18 cellular contexts compared by ENCODE assay signal in the genomic region with DNA sequence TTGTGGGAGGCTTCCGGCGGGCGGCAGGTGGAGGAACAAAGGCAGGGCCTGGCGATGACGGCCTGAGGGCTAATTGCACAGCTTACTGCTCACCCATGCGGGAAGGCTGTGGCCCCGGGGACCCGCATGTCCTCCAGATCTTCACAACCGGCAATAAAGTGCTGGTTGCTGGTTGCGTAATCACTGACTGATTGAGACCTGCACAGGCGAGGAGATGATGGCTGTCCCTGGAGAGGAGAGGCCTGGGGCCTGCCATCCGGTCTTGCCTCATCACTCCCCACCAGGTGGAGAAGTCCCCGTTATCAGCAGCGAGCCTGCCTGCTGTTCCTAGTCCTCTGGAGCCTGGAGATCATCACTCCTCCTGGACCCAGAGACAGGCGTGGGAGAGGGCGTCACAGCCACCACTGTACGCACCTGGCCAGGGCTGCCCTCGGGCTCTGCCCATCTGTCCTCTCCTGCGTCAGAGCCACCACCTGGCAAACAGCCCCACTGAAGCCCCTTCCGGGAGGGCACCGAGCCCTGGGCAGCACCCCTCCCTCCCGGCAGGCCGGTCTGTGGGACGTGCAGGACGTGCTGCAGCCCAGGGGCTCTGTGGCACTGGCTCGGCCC. TPM values are rescaled to one million over a fixed set of nuclear protein-coding genes. Genes with fewer than 3 reads are reported as not detected.
A peak's percentile ranks its signal among the peaks of the same experiment; 100 is the strongest.
DNase-seq lines count a peak whose midpoint lies in the region; ATAC-seq and TF ChIP-seq lines count a peak whose summit lies in the region.
"Had no signal": no experiment of that assay in that cellular context is flagged by ENCODE, and none has a peak within 500 bp of the region (broad histone marks: within the 10 kb centered on the region; RNA-seq: fewer than 3 reads in every experiment).

No MANE protein-coding gene starts in this region.

- no peaks in the 10 kb centered on the region for H3K9me3 Mint-ChIP-seq in T-helper 2 cell treated with Interferon-gamma antibody and Interleukin-4, amounts not matched to agents 5 μg/mL and 100 μg/mL, for 36 hours

- no peaks in the 10 kb centered on the region for H3K27me3 Mint-ChIP-seq in T-helper 2 cell treated with Interferon-gamma antibody and Interleukin-4, amounts not matched to agents 5 μg/mL and 100 μg/mL, for 36 hours (ENCODE audit: low read depth)

- no peak for TF ChIP-seq CTCF in Panc1 (IDR thresholded peaks at IDR 0.05)
- TF ChIP-seq CTCF in right lobe of liver (IDR thresholded peaks at IDR 0.05), result no peak
- TF ChIP-seq CTCF in gastrocnemius medialis (IDR thresholded peaks at IDR 0.05 in 4 of 5, conservative IDR thresholded peaks at IDR 0.05 in 1 of 5), result no peak

- H3K4me1 Mint-ChIP-seq in T-helper 2 cell treated with Interferon-gamma antibody and Interleukin-4, amounts not matched to agents 5 μg/mL and 100 μg/mL, for 36 hours (ENCODE audit: low read depth), result no peaks in the 10 kb centered on the region

- no peak overlapping the region for H3K4me3 Mint-ChIP-seq in T-helper 2 cell treated with Interferon-gamma antibody and Interleukin-4, amounts not matched to agents 5 μg/mL and 100 μg/mL, for 36 hours

- CTCF ChIA-PET in Panc1 (lab: Charles Lee), result interaction anchor here (0.5 to 1.1 kb wide), 2 partner anchors 172 to 561 kb away, joined by 3 read pairs; no protein-coding TSS in a partner anchor

- H3K27me3 ChIP-seq in Panc1 (ENCODE audit: control insufficient read depth, insufficient read depth, low read length), result no peaks in the 10 kb centered on the region
- no peaks in the 10 kb centered on the region for H3K27me3 ChIP-seq in right lobe of liver
- no peaks in the 10 kb centered on the region for H3K27me3 ChIP-seq in gastrocnemius medialis

- H3K9me3 ChIP-seq in Panc1 (ENCODE audit: control insufficient read depth, insufficient read depth, low read depth, low read length), result no peaks in the 10 kb centered on the region
- no peaks in the 10 kb centered on the region for H3K9me3 ChIP-seq in right lobe of liver
- no peaks in the 10 kb centered on the region for H3K9me3 ChIP-seq in gastrocnemius medialis

- no TSS peak for BruUV-seq in Panc1 (replicated peaks; lab: Mats Ljungman, UMichigan)

- WGBS in right lobe of liver (ENCODE audit: insufficient coverage, low coverage, low lambda C conversion rate, missing lambda C conversion rate), result no CpG with 5 or more reads among the region's 26 CpGs

- TF ChIP-seq POLR2A in right lobe of liver (IDR thresholded peaks at IDR 0.05) (no peak), gastrocnemius medialis (IDR thresholded peaks at IDR 0.05) (no peak)

- DNase-seq in activated CD4-positive, CD25-positive, alpha-beta regulatory T cell treated with anti-CD3 and anti-CD28 coated beads, Interleukin-2, amount 50 U/mL, for 72 hours, result peak; percentile 4
- DNase-seq in Panc1 (ENCODE audit: low read depth, low spot score) (no peak), right lobe of liver (peak in 1 of 3 donors; percentile 6), gastrocnemius medialis (peak in 1 of 2 donors; percentile 26), NCI-H748 (lab: John Stamatoyannopoulos, UW; ENCODE audit: unreplicated experiment) (no peak), DMS53 (lab: John Stamatoyannopoulos, UW) (no peak)
- DNase-seq in T-helper 2 cell treated with Interferon-gamma antibody and Interleukin-4, amounts not matched to agents 5 μg/mL and 100 μg/mL, for 36 hours (ENCODE audit: low spot score), result no peak
- DNase-seq: 8988T, HCEC 1CT, KBM-7, NCI-H1436 treated with DMSO at 0.1 percent for 48 hours, NCI-H2081, NCI-H524 treated with DMSO at 0.1 percent for 48 hours, RPMI8226 had no signal

- H3K4me3 ChIP-seq in Panc1 (ENCODE audit: low read depth in 2 of 2, low read length in 2 of 2), result no peak overlapping the region
- no peak overlapping the region for H3K4me3 ChIP-seq in right lobe of liver
- no peak overlapping the region for H3K4me3 ChIP-seq in gastrocnemius medialis

- POLR2A ChIA-PET in Panc1 (lab: Charles Lee), result no interaction called here

- intact Hi-C loops in Panc1 (cut with micrococcal nuclease; ENCODE audit: unreplicated experiment) (no loop called here), right lobe of liver (cut with DNase I) (no loop called here), gastrocnemius medialis (cut with DNase I; ENCODE audit: low total_unique reads) (no loop called here)

- in situ Hi-C loops in Panc1 (cut with HindIII; ENCODE audit: low pct_unique_long_range_greater_than_20kb, low sequenced_read_pairs), result no loop called here
- in situ Hi-C loops in gastrocnemius medialis (cut with MboI; ENCODE audit: low sequenced_read_pairs in 4 of 4), result no loop called here

- no peak overlapping the region for H3K27ac Mint-ChIP-seq in T-helper 2 cell treated with Interferon-gamma antibody and Interleukin-4, amounts not matched to agents 5 μg/mL and 100 μg/mL, for 36 hours

- H3K36me3 ChIP-seq in Panc1 (ENCODE audit: control insufficient read depth, insufficient read depth, low read length) (no peaks in the 10 kb centered on the region), right lobe of liver (no peaks in the 10 kb centered on the region), gastrocnemius medialis (no peaks in the 10 kb centered on the region)

- ATAC-seq in activated CD4-positive, CD25-positive, alpha-beta regulatory T cell treated with anti-CD3 and anti-CD28 coated beads, Interleukin-2, amount 50 U/mL, for 24 hours, result no peak
- ATAC-seq in Panc1, result 0 out of 2 replicates have a peak, but pooled peaks have one; percentile 36
- ATAC-seq in right lobe of liver, result peak; percentile 5 to 50 (median 41)
- ATAC-seq in gastrocnemius medialis, result peak; percentile 28 to 31

- H3K27ac ChIP-seq in Panc1 (ENCODE audit: low read length), result no peak overlapping the region
- no peak overlapping the region for H3K27ac ChIP-seq in right lobe of liver
- H3K27ac ChIP-seq in gastrocnemius medialis, result no peak overlapping the region
- H3K27ac ChIP-seq: C4-2B had no signal

- no peaks in the 10 kb centered on the region for H3K36me3 Mint-ChIP-seq in T-helper 2 cell treated with Interferon-gamma antibody and Interleukin-4, amounts not matched to agents 5 μg/mL and 100 μg/mL, for 36 hours (ENCODE audit: low read depth)

- no peaks in the 10 kb centered on the region for H3K4me1 ChIP-seq in Panc1 (ENCODE audit: control insufficient read depth, insufficient read depth, low read length)
- H3K4me1 ChIP-seq in right lobe of liver, result no peaks in the 10 kb centered on the region
- H3K4me1 ChIP-seq in gastrocnemius medialis, result no peaks in the 10 kb centered on the region

RNA-seq across cellular contexts. Expression of a gene that starts 18.7 kb away (rescaled TPM):
- total RNA-seq in Panc1 (2021; ENCODE audit: unreplicated experiment) (1,268 TPM), right lobe of liver (100 to 1,000 TPM; 143 to 898 (median 229) TPM), gastrocnemius medialis (1,000 to 10,000 TPM; 1,088 to 2,877 (median 2,059) TPM)
- 3,677 TPM for polyA plus RNA-seq in Panc1 (2012; ENCODE audit: insufficient read length)
- total RNA-seq: OCI-LY7 had no signal

RNA-seq across cellular contexts. Expression of a gene that starts 31.8 kb away (rescaled TPM):
- 123 TPM for total RNA-seq in Panc1 (2021; ENCODE audit: unreplicated experiment)
- polyA plus RNA-seq in Panc1 (2012; ENCODE audit: insufficient read length), result 200 TPM
- 100 to 1,000 TPM in 1 of 6 experiments, 10 to 100 TPM in 5; 23.1 to 121 (median 36.4) TPM for total RNA-seq in right lobe of liver
- 100 to 1,000 TPM; 128 to 243 (median 187) TPM for total RNA-seq in gastrocnemius medialis

RNA-seq across cellular contexts. Expression of a gene that starts 59.5 kb away (rescaled TPM):
- 0.41 TPM for total RNA-seq in Panc1 (2021; ENCODE audit: unreplicated experiment)
- polyA plus RNA-seq in Panc1 (2012; ENCODE audit: insufficient read length), result not detected
- 1 to 10 TPM in 1 of 6 experiments, under 1 TPM in 1, not detected in 4; 0.44 to 2.2 TPM for total RNA-seq in right lobe of liver
- 1,000 to 10,000 TPM; 1,260 to 3,441 (median 1,835) TPM for total RNA-seq in gastrocnemius medialis
- total RNA-seq: HT1080 had no signal

Comparison
In these comparisons a context has a peak if more than half of its experiments do, and no peak if none do; other contexts are left out.
1. ATAC-seq: peak in Panc1 (single experiment), right lobe of liver (4 of 4) and gastrocnemius medialis (2 of 2); none in activated CD4-positive, CD25-positive, alpha-beta regulatory T cell treated with anti-CD3 and anti-CD28 coated beads, Interleukin-2, amount 50 U/mL, for 24 hours (0 of 2).
2. RNA of a gene that starts 59.5 kb away (total RNA-seq): 1,260 to 3,441 TPM in gastrocnemius medialis; 0.41 TPM in Panc1 (single experiment) and 0.44 to 2.2 TPM in right lobe of liver; every median in the first group is over 100 times any median in the second.